ENCODE assay signal across 19 cellular contexts in genomic region chr21:29033871-29034270, GRCh38. TPM values are rescaled to one million over a fixed set of nuclear protein-coding genes. Genes with fewer than 3 reads are reported as not detected.
DNase-seq lines count a peak whose midpoint lies in the region; ATAC-seq and TF ChIP-seq lines count a peak whose summit lies in the region.
"Had no signal": no experiment of that assay in that cellular context is flagged by ENCODE, and none has a peak within 500 bp of the region (broad histone marks: within the 10 kb centered on the region; RNA-seq: fewer than 3 reads in every experiment).

No MANE protein-coding gene starts in this region.

- H3K27ac Mint-ChIP-seq in activated CD8-positive, alpha-beta T cell treated with anti-CD3 and anti-CD28 coated beads for 36 hours: peak overlapping the region; percentile 30
- no peak overlapping the region for H3K27ac Mint-ChIP-seq in activated CD8-positive, alpha-beta T cell treated with anti-CD3 and anti-CD28 coated beads, Interleukin-2, amount 10 ng/mL, durations not matched to agents 7 days and 5 days
- H3K27ac Mint-ChIP-seq in stimulated activated effector memory CD8-positive, alpha-beta T cell treated with anti-CD3 and anti-CD28 coated beads, Interleukin-12 subunit alpha, Interleukin-12 subunit beta, amount 100 ng/mL, for 72 hours: peak overlapping the region; percentile 33

- intact Hi-C loops in activated CD8-positive, alpha-beta T cell treated with anti-CD3 and anti-CD28 coated beads for 36 hours (cut with micrococcal nuclease): no loop called here
- intact Hi-C loops in ovary (cut with DNase I): no loop called here

- 8 to 41% (median 18%) methylated on average over 3 of the region's 3 CpGs for WGBS in ovary, 3 donors

- H3K4me3 Mint-ChIP-seq in activated CD8-positive, alpha-beta T cell treated with anti-CD3 and anti-CD28 coated beads for 36 hours: no peak overlapping the region
- no peak overlapping the region for H3K4me3 Mint-ChIP-seq in activated CD8-positive, alpha-beta T cell treated with anti-CD3 and anti-CD28 coated beads, Interleukin-2, amount 10 ng/mL, durations not matched to agents 7 days and 5 days
- no peak overlapping the region for H3K4me3 Mint-ChIP-seq in stimulated activated effector memory CD8-positive, alpha-beta T cell treated with anti-CD3 and anti-CD28 coated beads, Interleukin-12 subunit alpha, Interleukin-12 subunit beta, amount 100 ng/mL, for 72 hours

- no peaks in the 10 kb centered on the region for H3K27me3 ChIP-seq in ovary
- H3K27me3 ChIP-seq: BLaER1 treated with 17β-estradiol and CSF1 and Interleukin-3, amounts not matched to agents 10 nM and 100 nM; MG63 had no signal

- no peak for ATAC-seq in activated CD8-positive, alpha-beta T cell treated with anti-CD3 and anti-CD28 coated beads for 36 hours
- ATAC-seq in activated CD8-positive, alpha-beta T cell treated with anti-CD3 and anti-CD28 coated beads, Interleukin-2, amount 10 ng/mL, durations not matched to agents 7 days and 5 days: no peak
- no peak for ATAC-seq in stimulated activated effector memory CD8-positive, alpha-beta T cell treated with anti-CD3 and anti-CD28 coated beads, Interleukin-12 subunit alpha, Interleukin-12 subunit beta, amount 100 ng/mL, for 72 hours
- ATAC-seq: HCT116 had no signal

- CTCF ChIA-PET in activated CD8-positive, alpha-beta T cell treated with anti-CD3 and anti-CD28 coated beads for 36 hours (lab: Charles Lee): no interaction called here
- CTCF ChIA-PET in activated CD8-positive, alpha-beta T cell treated with anti-CD3 and anti-CD28 coated beads, Interleukin-2, amount 10 ng/mL, durations not matched to agents 7 days and 5 days (lab: Charles Lee): interaction anchor here (1.4 kb wide), 1 partner anchor 39 kb away, joined by 3 read pairs; no protein-coding TSS in a partner anchor
- CTCF ChIA-PET in RWPE1 (lab: Yijun Ruan, JAX): interaction anchor here (1.2 kb wide), 1 partner anchor 26 kb away, joined by 4 read pairs; no protein-coding TSS in a partner anchor

- POLR2A ChIA-PET in activated CD8-positive, alpha-beta T cell treated with anti-CD3 and anti-CD28 coated beads for 36 hours (lab: Charles Lee): interaction anchor here (1.0 to 1.7 kb wide), 4 partner anchors 9 to 38 kb away, joined by 3 to 8 read pairs (median 4); partner anchors contain the start of gene USP16
- POLR2A ChIA-PET in activated CD8-positive, alpha-beta T cell treated with anti-CD3 and anti-CD28 coated beads, Interleukin-2, amount 10 ng/mL, durations not matched to agents 7 days and 5 days (lab: Charles Lee): interaction anchor here (1.1 to 1.8 kb wide), 2 partner anchors 9 to 40 kb away, joined by 3 to 5 read pairs; partner anchors contain the start of gene USP16
- POLR2A ChIA-PET in RWPE1 (lab: Yijun Ruan, JAX; ENCODE audit: low non-redundant PET): no interaction called here

- no peaks in the 10 kb centered on the region for H3K36me3 ChIP-seq in ovary

- no peak for TF ChIP-seq EP300 in ovary (IDR thresholded peaks at IDR 0.05)

- peaks cover 9% of the 10 kb centered on the region for H3K4me1 Mint-ChIP-seq in activated CD8-positive, alpha-beta T cell treated with anti-CD3 and anti-CD28 coated beads for 36 hours (ENCODE audit: low read depth)
- peaks cover 6% of the 10 kb centered on the region for H3K4me1 Mint-ChIP-seq in activated CD8-positive, alpha-beta T cell treated with anti-CD3 and anti-CD28 coated beads, Interleukin-2, amount 10 ng/mL, durations not matched to agents 7 days and 5 days (ENCODE audit: low read depth)
- peaks cover 12% of the 10 kb centered on the region for H3K4me1 Mint-ChIP-seq in stimulated activated effector memory CD8-positive, alpha-beta T cell treated with anti-CD3 and anti-CD28 coated beads, Interleukin-12 subunit alpha, Interleukin-12 subunit beta, amount 100 ng/mL, for 72 hours

- no peak for TF ChIP-seq POLR2A in ovary (IDR thresholded peaks at IDR 0.05)

- TF ChIP-seq CTCF in activated CD8-positive, alpha-beta T cell treated with anti-CD3 and anti-CD28 coated beads for 36 hours (IDR thresholded peaks at IDR 0.05): no peak
- TF ChIP-seq CTCF in RWPE1 (conservative IDR thresholded peaks at IDR 0.05; ENCODE audit: low read depth): no peak
- TF ChIP-seq CTCF in ovary (IDR thresholded peaks at IDR 0.05): no peak
- TF ChIP-seq CTCF in coronary artery (IDR thresholded peaks at IDR 0.05): no peak

- H3K9me3 ChIP-seq in ovary: no peaks in the 10 kb centered on the region
- H3K9me3 ChIP-seq: BLaER1 treated with 17β-estradiol and CSF1 and Interleukin-3, amounts not matched to agents 10 nM and 100 nM; MG63 had no signal

- no peak overlapping the region for H3K4me3 ChIP-seq in ovary
- H3K4me3 ChIP-seq in coronary artery: no peak overlapping the region
- H3K4me3 ChIP-seq: BLaER1 treated with 17β-estradiol and CSF1 and Interleukin-3, amounts not matched to agents 10 nM and 100 nM; GM23248; MG63 had no signal

- no peak overlapping the region for H3K27ac ChIP-seq in RWPE1
- no peak overlapping the region for H3K27ac ChIP-seq in ovary
- peak overlapping the region in 1 of 2 donors; percentile 21 for H3K27ac ChIP-seq in coronary artery
- H3K27ac ChIP-seq: BLaER1 treated with 17β-estradiol and CSF1 and Interleukin-3, amounts not matched to agents 10 nM and 100 nM; GM23248; KMS-11 had no signal

- H3K9me3 Mint-ChIP-seq in activated CD8-positive, alpha-beta T cell treated with anti-CD3 and anti-CD28 coated beads for 36 hours: no peaks in the 10 kb centered on the region
- H3K9me3 Mint-ChIP-seq in activated CD8-positive, alpha-beta T cell treated with anti-CD3 and anti-CD28 coated beads, Interleukin-2, amount 10 ng/mL, durations not matched to agents 7 days and 5 days (ENCODE audit: insufficient read depth): no peaks in the 10 kb centered on the region
- H3K9me3 Mint-ChIP-seq in stimulated activated effector memory CD8-positive, alpha-beta T cell treated with anti-CD3 and anti-CD28 coated beads, Interleukin-12 subunit alpha, Interleukin-12 subunit beta, amount 100 ng/mL, for 72 hours: no peaks in the 10 kb centered on the region

- no peaks in the 10 kb centered on the region for H3K27me3 Mint-ChIP-seq in activated CD8-positive, alpha-beta T cell treated with anti-CD3 and anti-CD28 coated beads for 36 hours
- H3K27me3 Mint-ChIP-seq in activated CD8-positive, alpha-beta T cell treated with anti-CD3 and anti-CD28 coated beads, Interleukin-2, amount 10 ng/mL, durations not matched to agents 7 days and 5 days (ENCODE audit: low read depth): no peaks in the 10 kb centered on the region

- peaks cover 43% of the 10 kb centered on the region for H3K36me3 Mint-ChIP-seq in activated CD8-positive, alpha-beta T cell treated with anti-CD3 and anti-CD28 coated beads for 36 hours (ENCODE audit: low read depth)
- H3K36me3 Mint-ChIP-seq in activated CD8-positive, alpha-beta T cell treated with anti-CD3 and anti-CD28 coated beads, Interleukin-2, amount 10 ng/mL, durations not matched to agents 7 days and 5 days (ENCODE audit: low read depth): peaks cover 59% of the 10 kb centered on the region
- H3K36me3 Mint-ChIP-seq in stimulated activated effector memory CD8-positive, alpha-beta T cell treated with anti-CD3 and anti-CD28 coated beads, Interleukin-12 subunit alpha, Interleukin-12 subunit beta, amount 100 ng/mL, for 72 hours: no peaks in the 10 kb centered on the region

- H3K4me1 ChIP-seq in ovary (ENCODE audit: insufficient read depth): no peaks in the 10 kb centered on the region

- DNase-seq in activated CD8-positive, alpha-beta T cell treated with anti-CD3 and anti-CD28 coated beads for 36 hours: no peak
- DNase-seq in activated CD8-positive, alpha-beta T cell treated with anti-CD3 and anti-CD28 coated beads, Interleukin-2, amount 10 ng/mL, durations not matched to agents 7 days and 5 days: no peak
- DNase-seq in RPMI7951 (ENCODE audit: low read depth): peak; percentile 1
- peak; percentile 15 for DNase-seq in left kidney (ENCODE audit: low read depth, low spot score)
- DNase-seq in stimulated activated effector memory CD8-positive, alpha-beta T cell treated with anti-CD3 and anti-CD28 coated beads, Interleukin-12 subunit alpha, Interleukin-12 subunit beta, amount 100 ng/mL, for 72 hours (ENCODE audit: low spot score in 2 of 2): no peak
- DNase-seq in RWPE1 (ENCODE audit: low spot score): no peak
- DNase-seq in ovary: no peak
- DNase-seq in coronary artery (ENCODE audit: low spot score): no peak
- DNase-seq: 8988T, DMS 273 treated with DMSO at 0.1 percent for 48 hours, GM23248, MG63, NCI-H1105, NCI-H1694 treated with DMSO at 0.1 percent for 48 hours, NCI-H345, NCI-H526 treated with DMSO at 0.1 percent for 48 hours had no signal

RNA-seq across cellular contexts. Expression of gene USP16, which starts 9.4 kb away (rescaled TPM):
- 10 to 100 TPM; 39.9 TPM for total RNA-seq in activated CD8-positive, alpha-beta T cell treated with anti-CD3 and anti-CD28 coated beads for 36 hours
- total RNA-seq in activated CD8-positive, alpha-beta T cell treated with anti-CD3 and anti-CD28 coated beads, Interleukin-2, amount 10 ng/mL, durations not matched to agents 7 days and 5 days: 10 to 100 TPM; 31.8 to 33.7 TPM
- total RNA-seq in RPMI7951 (2014; rRNA removed; shearing (Covaris generic)): 42.7 and 61.0 TPM in 2 replicates
- total RNA-seq in ovary: 10 to 100 TPM; 25.9 to 46.6 (median 31.9) TPM
- 10 to 100 TPM; 25.5 to 27.8 TPM for polyA plus RNA-seq in ovary

RNA-seq across cellular contexts. Expression of gene RWDD2B, which starts 14.7 kb away (rescaled TPM):
- total RNA-seq in activated CD8-positive, alpha-beta T cell treated with anti-CD3 and anti-CD28 coated beads for 36 hours: 10 to 100 TPM; 14.7 to 14.9 TPM
- 1 to 10 TPM; 8.3 to 8.7 TPM for total RNA-seq in activated CD8-positive, alpha-beta T cell treated with anti-CD3 and anti-CD28 coated beads, Interleukin-2, amount 10 ng/mL, durations not matched to agents 7 days and 5 days
- total RNA-seq in RPMI7951 (2014; rRNA removed; shearing (Covaris generic)): 26.1 and 32.3 TPM in 2 replicates
- 10 to 100 TPM in 2 of 7 donors, 1 to 10 TPM in 5; 3.3 to 15.8 (median 8.7) TPM for total RNA-seq in ovary
- polyA plus RNA-seq in ovary: 10 to 100 TPM; 10.1 to 30.6 TPM

RNA-seq across cellular contexts. Expression of gene CCT8, which starts 39.6 kb away (rescaled TPM):
- 100 to 1,000 TPM; 474 to 489 TPM for total RNA-seq in activated CD8-positive, alpha-beta T cell treated with anti-CD3 and anti-CD28 coated beads for 36 hours
- 100 to 1,000 TPM; 243 to 246 TPM for total RNA-seq in activated CD8-positive, alpha-beta T cell treated with anti-CD3 and anti-CD28 coated beads, Interleukin-2, amount 10 ng/mL, durations not matched to agents 7 days and 5 days
- total RNA-seq in RPMI7951 (2014; rRNA removed; shearing (Covaris generic)): 265 and 342 TPM in 2 replicates
- 100 to 1,000 TPM in 5 of 7 donors, 10 to 100 TPM in 2; 96.9 to 116 (median 105) TPM for total RNA-seq in ovary
- polyA plus RNA-seq in ovary: 100 to 1,000 TPM in 1 of 2 donors, 10 to 100 TPM in 1; 89.1 to 175 TPM

RNA-seq across cellular contexts. Expression of gene LTN1, which starts 41.2 kb away (rescaled TPM):
- 10 to 100 TPM; 26.7 to 28.0 TPM for total RNA-seq in activated CD8-positive, alpha-beta T cell treated with anti-CD3 and anti-CD28 coated beads for 36 hours
- total RNA-seq in activated CD8-positive, alpha-beta T cell treated with anti-CD3 and anti-CD28 coated beads, Interleukin-2, amount 10 ng/mL, durations not matched to agents 7 days and 5 days: 10 to 100 TPM; 23.5 to 25.9 TPM
- total RNA-seq in RPMI7951 (2014; rRNA removed; shearing (Covaris generic)): 20.6 and 23.1 TPM in 2 replicates
- total RNA-seq in ovary: 10 to 100 TPM; 15.8 to 24.5 (median 18.9) TPM
- polyA plus RNA-seq in ovary: 1 to 10 TPM; 6.3 to 8.0 TPM

Comparison
In these comparisons a context has a peak if more than half of its experiments do, and no peak if none do; other contexts are left out.
1. DNase-seq: peak in RPMI7951 (single experiment) and left kidney (single experiment); none in activated CD8-positive, alpha-beta T cell treated with anti-CD3 and anti-CD28 coated beads for 36 hours (single experiment), activated CD8-positive, alpha-beta T cell treated with anti-CD3 and anti-CD28 coated beads, Interleukin-2, amount 10 ng/mL, durations not matched to agents 7 days and 5 days (single experiment), stimulated activated effector memory CD8-positive, alpha-beta T cell treated with anti-CD3 and anti-CD28 coated beads, Interleukin-12 subunit alpha, Interleukin-12 subunit beta, amount 100 ng/mL, for 72 hours (0 of 2), RWPE1 (single experiment), ovary (0 of 5) and coronary artery (single experiment).